Comparison of ENCODE assay signal across 8 cellular contexts in the genomic region with DNA sequence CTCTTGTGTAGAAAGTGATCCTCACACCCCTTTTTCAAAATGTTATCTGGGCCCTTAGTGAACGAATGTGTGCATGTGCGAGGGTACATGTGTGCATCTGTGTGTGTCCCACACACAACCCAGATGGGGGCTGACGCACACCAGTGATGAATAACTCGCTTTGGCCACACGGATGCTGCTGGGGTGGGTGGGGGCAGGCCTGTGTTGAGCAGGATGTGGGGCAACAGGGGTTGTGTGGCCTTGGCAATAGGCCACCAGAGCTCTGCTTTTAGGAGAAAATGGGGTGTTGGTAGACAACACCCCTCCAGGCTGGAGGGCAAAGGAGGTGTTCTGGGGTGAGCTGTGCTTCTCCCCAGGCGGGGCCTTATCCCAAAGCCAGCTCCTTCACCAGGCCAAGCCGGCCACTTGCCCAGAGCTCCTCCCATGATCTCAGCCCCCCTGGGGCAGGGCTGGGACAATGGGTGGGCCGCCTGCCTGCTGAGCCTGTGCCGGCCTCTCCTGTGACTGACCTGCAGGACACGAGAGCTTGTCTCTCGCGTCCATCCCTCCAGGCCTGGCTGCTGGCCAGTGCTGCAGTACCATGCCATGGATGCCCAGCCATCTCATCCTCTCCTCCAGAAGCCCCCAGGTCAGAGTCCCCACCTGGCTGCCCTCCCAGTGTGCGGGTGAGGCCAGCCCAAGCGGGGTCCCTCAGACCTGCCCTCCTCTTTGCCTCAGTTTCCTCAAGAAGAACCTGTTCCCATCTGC. TPM values are rescaled to one million over a fixed set of nuclear protein-coding genes. Genes with fewer than 3 reads are reported as not detected.
DNase-seq lines count a peak whose midpoint lies in the region; ATAC-seq and TF ChIP-seq lines count a peak whose summit lies in the region.

No MANE protein-coding gene starts in this region.

- H3K27me3 Mint-ChIP-seq in activated CD8-positive, alpha-beta T cell treated with anti-CD3 and anti-CD28 coated beads for 36 hours: no peaks in the 10 kb centered on the region

- H3K4me1 ChIP-seq in heart right ventricle: peaks cover 26 to 62% (median 45%) of the 10 kb centered on the region in 9 donors

- peak overlapping the region; percentile 78 to 93 (median 86) for H3K27ac ChIP-seq in heart right ventricle

- no peak for TF ChIP-seq CTCF in GM12875 (IDR thresholded peaks at IDR 0.05; ENCODE audit: borderline replicate concordance, insufficient read depth, low read depth, low read length)
- TF ChIP-seq CTCF in activated CD8-positive, alpha-beta T cell treated with anti-CD3 and anti-CD28 coated beads for 36 hours (IDR thresholded peaks at IDR 0.05): no peak
- no peak for TF ChIP-seq CTCF in heart right ventricle (IDR thresholded peaks at IDR 0.05)

- H3K9me3 Mint-ChIP-seq in activated CD8-positive, alpha-beta T cell treated with anti-CD3 and anti-CD28 coated beads for 36 hours: no peaks in the 10 kb centered on the region

- 48 to 58% methylated on average over 14 of the region's 14 CpGs for WGBS in heart right ventricle, 2 donors

- ATAC-seq in activated CD8-positive, alpha-beta T cell treated with anti-CD3 and anti-CD28 coated beads for 36 hours: peak; percentile 64
- ATAC-seq in heart right ventricle: peak; percentile 44 to 76 (median 60)
- no peak for ATAC-seq in GM21381 (IDR thresholded peaks at IDR 0.05; ENCODE audit: unreplicated experiment)
- no peak for ATAC-seq in HG02642 (IDR thresholded peaks at IDR 0.05; ENCODE audit: poor library complexity, unreplicated experiment)
- ATAC-seq in HG02885 (IDR thresholded peaks at IDR 0.05; ENCODE audit: poor library complexity, unreplicated experiment): no peak

- peak overlapping the region; percentile 91 for H3K27ac Mint-ChIP-seq in activated CD8-positive, alpha-beta T cell treated with anti-CD3 and anti-CD28 coated beads for 36 hours

- peaks cover 41% of the 10 kb centered on the region for H3K36me3 Mint-ChIP-seq in activated CD8-positive, alpha-beta T cell treated with anti-CD3 and anti-CD28 coated beads for 36 hours (ENCODE audit: low read depth)

- peaks cover 48% of the 10 kb centered on the region for H3K4me1 Mint-ChIP-seq in activated CD8-positive, alpha-beta T cell treated with anti-CD3 and anti-CD28 coated beads for 36 hours (ENCODE audit: low read depth)

- H3K27me3 ChIP-seq in heart right ventricle: peaks cover 0 to 47% (median 14%) of the 10 kb centered on the region in 7 donors

- intact Hi-C loops in activated CD8-positive, alpha-beta T cell treated with anti-CD3 and anti-CD28 coated beads for 36 hours (cut with micrococcal nuclease): no loop called here
- intact Hi-C loops in heart right ventricle (cut with DNase I): no loop called here

- CTCF ChIA-PET in activated CD8-positive, alpha-beta T cell treated with anti-CD3 and anti-CD28 coated beads for 36 hours (lab: Charles Lee): interaction anchor here (1.1 to 5.1 kb wide), 10 partner anchors 8 to 121 kb away, joined by 3 to 24 read pairs (median 7); a partner anchor contains a TSS

- H3K36me3 ChIP-seq in heart right ventricle: peaks cover 0 to 17% (median 5%) of the 10 kb centered on the region in 9 donors

- peak; percentile 91 for DNase-seq in activated CD8-positive, alpha-beta T cell treated with anti-CD3 and anti-CD28 coated beads for 36 hours
- DNase-seq in heart right ventricle (peak; percentile 62 to 77), superior temporal gyrus (ENCODE audit: extremely low spot score) (no peak)
- peak; percentile 55 for DNase-seq in stimulated activated CD8-positive, alpha-beta memory T cell treated with anti-CD3 and anti-CD28 coated beads, Interleukin-12 subunit alpha, Interleukin-12 subunit beta, amount 100 ng/mL, for 4 hours (ENCODE audit: low read depth)

- H3K4me3 ChIP-seq in GM12875 (ENCODE audit: low read depth, low read length) (peak overlapping the region; percentile 69), heart right ventricle (peak overlapping the region; percentile 54 to 85 (median 70))

- no peaks in the 10 kb centered on the region for H3K9me3 ChIP-seq in heart right ventricle

- H3K4me3 Mint-ChIP-seq in activated CD8-positive, alpha-beta T cell treated with anti-CD3 and anti-CD28 coated beads for 36 hours: peak overlapping the region; percentile 80

- POLR2A ChIA-PET in activated CD8-positive, alpha-beta T cell treated with anti-CD3 and anti-CD28 coated beads for 36 hours (lab: Charles Lee): interaction anchor here (0.6 to 22.8 kb wide), 14 partner anchors 8 to 162 kb away, joined by 3 to 294 read pairs (median 4); a partner anchor contains a TSS

RNA-seq across cellular contexts. Expression of a gene that starts 1.7 kb away (rescaled TPM):
- 100 to 1,000 TPM; 101 to 105 TPM for total RNA-seq in activated CD8-positive, alpha-beta T cell treated with anti-CD3 and anti-CD28 coated beads for 36 hours
- 10 to 100 TPM; 13.1 to 52.9 (median 19.1) TPM for total RNA-seq in heart right ventricle
- polyA plus RNA-seq in heart right ventricle: 10 to 100 TPM; 19.2 to 31.5 TPM

RNA-seq across cellular contexts. Expression of a gene that starts 25.2 kb away (rescaled TPM):
- 10 to 100 TPM; 32.6 to 36.4 TPM for total RNA-seq in activated CD8-positive, alpha-beta T cell treated with anti-CD3 and anti-CD28 coated beads for 36 hours
- total RNA-seq in heart right ventricle: 1 to 10 TPM in 9 of 10 donors, under 1 TPM in 1; 0.97 to 2.9 (median 1.9) TPM
- polyA plus RNA-seq in heart right ventricle: 1 to 10 TPM; 1.8 to 2.7 TPM

RNA-seq across cellular contexts. Expression of a gene that starts 25.6 kb away (rescaled TPM):
- 10 to 100 TPM; 68.4 to 73.0 TPM for total RNA-seq in activated CD8-positive, alpha-beta T cell treated with anti-CD3 and anti-CD28 coated beads for 36 hours
- 10 to 100 TPM; 32.5 to 70.6 (median 51.0) TPM for total RNA-seq in heart right ventricle
- 100 to 1,000 TPM; 129 to 131 TPM for polyA plus RNA-seq in heart right ventricle

RNA-seq across cellular contexts. Expression of a gene that starts 37.8 kb away (rescaled TPM):
- 1 to 10 TPM; 7.4 to 8.0 TPM for total RNA-seq in activated CD8-positive, alpha-beta T cell treated with anti-CD3 and anti-CD28 coated beads for 36 hours
- 10 to 100 TPM in 1 of 10 donors, 1 to 10 TPM in 7, under 1 TPM in 2; 0.74 to 11.4 (median 1.9) TPM for total RNA-seq in heart right ventricle
- 1 to 10 TPM; 2.4 to 4.0 TPM for polyA plus RNA-seq in heart right ventricle

RNA-seq across cellular contexts. Expression of a gene that starts 45.0 kb away (rescaled TPM):
- 100 to 1,000 TPM; 226 to 228 TPM for total RNA-seq in activated CD8-positive, alpha-beta T cell treated with anti-CD3 and anti-CD28 coated beads for 36 hours
- total RNA-seq in heart right ventricle: 10 to 100 TPM; 19.7 to 53.2 (median 27.2) TPM
- polyA plus RNA-seq in heart right ventricle: 10 to 100 TPM; 45.2 to 55.7 TPM

Comparison
In these comparisons a context has a peak if more than half of its experiments do, and no peak if none do; other contexts are left out.
1. ATAC-seq: peak in activated CD8-positive, alpha-beta T cell treated with anti-CD3 and anti-CD28 coated beads for 36 hours (single experiment) and heart right ventricle (8 of 8); none in GM21381 (single experiment), HG02642 (single experiment) and HG02885 (single experiment).
2. RNA of a gene that starts 25.2 kb away (total RNA-seq): 32.6 to 36.4 TPM in activated CD8-positive, alpha-beta T cell treated with anti-CD3 and anti-CD28 coated beads for 36 hours; 0.97 to 2.9 TPM in heart right ventricle; every median in the first group is over 4 times any median in the second.